21 cellular contexts compared by ENCODE assay signal in the genomic region with DNA sequence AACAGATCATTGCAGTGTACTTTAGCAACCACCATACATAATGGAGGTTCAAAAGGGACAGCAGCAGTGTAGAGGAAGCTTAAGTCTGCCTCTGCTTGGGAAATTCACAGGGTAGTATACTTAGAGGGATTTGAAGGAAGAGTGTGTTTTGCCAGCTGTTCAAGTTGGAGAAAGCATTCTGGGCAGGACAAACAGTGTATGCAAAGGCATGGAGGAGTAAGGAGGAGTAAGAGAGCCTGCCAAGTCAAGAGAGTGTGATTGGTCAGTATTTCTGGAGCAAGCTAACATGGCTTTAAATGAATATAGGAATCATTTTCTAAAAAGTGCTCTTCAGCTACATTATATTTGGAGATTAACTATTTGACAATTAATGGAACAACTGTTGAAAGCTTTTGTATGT. TPM values are rescaled to one million over a fixed set of nuclear protein-coding genes. Genes with fewer than 3 reads are reported as not detected.
A peak's percentile ranks its signal among the peaks of the same experiment; 100 is the strongest.
DNase-seq lines count a peak whose midpoint lies in the region; ATAC-seq and TF ChIP-seq lines count a peak whose summit lies in the region.
"Had no signal": no experiment of that assay in that cellular context is flagged by ENCODE, and none has a peak within 500 bp of the region (broad histone marks: within the 10 kb centered on the region; RNA-seq: fewer than 3 reads in every experiment).

No MANE protein-coding gene starts in this region.

- peak overlapping the region; percentile 10 for H3K27ac Mint-ChIP-seq in activated naive CD4-positive, alpha-beta T cell treated with anti-CD3 and anti-CD28 coated beads, Interleukin-2, amount 50 U/mL, for 24 hours
- no peak overlapping the region for H3K27ac Mint-ChIP-seq in activated naive CD4-positive, alpha-beta T cell treated with anti-CD3 and anti-CD28 coated beads, Interleukin-2, amount 10 ng/mL, durations not matched to agents 7 days and 5 days
- H3K27ac Mint-ChIP-seq in activated T-helper 1 cell treated with anti-CD3 and anti-CD28 coated beads, Interleukin-12 subunit alpha, Interleukin-12 subunit beta, Interleukin-2, Interleukin-4 antibody, amounts not matched to agents 30 ng/mL and 10 ng/mL and 1 ng/mL, durations not matched to agents 14 hours and 24 hours and 36 hours: peak overlapping the region; percentile 33
- H3K27ac Mint-ChIP-seq: activated CD4-positive, alpha-beta memory T cell treated with anti-CD3 and anti-CD28 coated beads for 36 hours; activated T-cell treated with anti-CD3 and anti-CD28 coated beads, Interleukin-2, amount 50 U/mL, for 24 hours; dendritic cell treated with granulocyte-macrophage colony-stimulating factor and Interleukin-4, amounts not matched to agents 40 ng/mL and 50 ng/mL, for 4 days; H9 had no signal

- no peaks in the 10 kb centered on the region for H3K27me3 Mint-ChIP-seq in activated naive CD4-positive, alpha-beta T cell treated with anti-CD3 and anti-CD28 coated beads, Interleukin-2, amount 50 U/mL, for 24 hours
- no peaks in the 10 kb centered on the region for H3K27me3 Mint-ChIP-seq in activated naive CD4-positive, alpha-beta T cell treated with anti-CD3 and anti-CD28 coated beads, Interleukin-2, amount 10 ng/mL, durations not matched to agents 7 days and 5 days
- H3K27me3 Mint-ChIP-seq in activated T-helper 1 cell treated with anti-CD3 and anti-CD28 coated beads, Interleukin-12 subunit alpha, Interleukin-12 subunit beta, Interleukin-2, Interleukin-4 antibody, amounts not matched to agents 30 ng/mL and 10 ng/mL and 1 ng/mL, durations not matched to agents 14 hours and 24 hours and 36 hours (ENCODE audit: insufficient read depth): no peaks in the 10 kb centered on the region
- H3K27me3 Mint-ChIP-seq: activated CD4-positive, alpha-beta memory T cell treated with anti-CD3 and anti-CD28 coated beads for 36 hours; activated T-cell treated with anti-CD3 and anti-CD28 coated beads, Interleukin-2, amount 50 U/mL, for 24 hours; dendritic cell treated with granulocyte-macrophage colony-stimulating factor and Interleukin-4, amounts not matched to agents 40 ng/mL and 50 ng/mL, for 4 days; naive thymus-derived CD8-positive, alpha-beta T cell had no signal

- CTCF ChIA-PET in activated naive CD4-positive, alpha-beta T cell treated with anti-CD3 and anti-CD28 coated beads, Interleukin-2, amount 10 ng/mL, durations not matched to agents 7 days and 5 days (lab: Charles Lee): interaction anchor here (1.1 to 1.2 kb wide), 2 partner anchors 50 to 72 kb away, joined by 3 read pairs; no protein-coding TSS in a partner anchor

- no peak for DNase-seq in activated naive CD4-positive, alpha-beta T cell treated with anti-CD3 and anti-CD28 coated beads, Interleukin-2, amount 10 ng/mL, durations not matched to agents 7 days and 5 days
- no peak for DNase-seq in activated T-helper 1 cell treated with anti-CD3 and anti-CD28 coated beads, Interleukin-12 subunit alpha, Interleukin-12 subunit beta, Interleukin-2, Interleukin-4 antibody, amounts not matched to agents 30 ng/mL and 10 ng/mL and 1 ng/mL, durations not matched to agents 14 hours and 24 hours and 36 hours (ENCODE audit: low spot score)
- DNase-seq in fibroblast of pulmonary artery (ENCODE audit: low read depth) (peak; percentile 67), pons (ENCODE audit: low spot score) (peak; percentile 19), T1000 (lab: John Stamatoyannopoulos, UW) (no peak)
- DNase-seq: ACHN; activated CD4-positive, alpha-beta memory T cell treated with anti-CD3 and anti-CD28 coated beads for 36 hours; activated T-cell treated with anti-CD3 and anti-CD28 coated beads, Interleukin-2, amount 50 U/mL, for 24 hours; DMS79; H9; mammary epithelial cell; naive thymus-derived CD8-positive, alpha-beta T cell; NCI-H1105 treated with DMSO at 0.1 percent for 48 hours; NCI-H526 treated with DMSO at 0.1 percent for 48 hours; WERI-Rb-1 had no signal

- intact Hi-C loops in activated T-helper 1 cell treated with anti-CD3 and anti-CD28 coated beads, Interleukin-12 subunit alpha, Interleukin-12 subunit beta, Interleukin-2, Interleukin-4 antibody, amounts not matched to agents 30 ng/mL and 10 ng/mL and 1 ng/mL, durations not matched to agents 14 hours and 24 hours and 36 hours (cut with micrococcal nuclease): no loop called here

- peaks cover 18% of the 10 kb centered on the region for H3K4me1 Mint-ChIP-seq in activated naive CD4-positive, alpha-beta T cell treated with anti-CD3 and anti-CD28 coated beads, Interleukin-2, amount 50 U/mL, for 24 hours
- peaks cover 3% of the 10 kb centered on the region for H3K4me1 Mint-ChIP-seq in activated naive CD4-positive, alpha-beta T cell treated with anti-CD3 and anti-CD28 coated beads, Interleukin-2, amount 10 ng/mL, durations not matched to agents 7 days and 5 days
- H3K4me1 Mint-ChIP-seq in activated T-helper 1 cell treated with anti-CD3 and anti-CD28 coated beads, Interleukin-12 subunit alpha, Interleukin-12 subunit beta, Interleukin-2, Interleukin-4 antibody, amounts not matched to agents 30 ng/mL and 10 ng/mL and 1 ng/mL, durations not matched to agents 14 hours and 24 hours and 36 hours (ENCODE audit: low read depth): peaks cover 23% of the 10 kb centered on the region

- no peaks in the 10 kb centered on the region for H3K9me3 Mint-ChIP-seq in activated naive CD4-positive, alpha-beta T cell treated with anti-CD3 and anti-CD28 coated beads, Interleukin-2, amount 50 U/mL, for 24 hours
- H3K9me3 Mint-ChIP-seq in activated naive CD4-positive, alpha-beta T cell treated with anti-CD3 and anti-CD28 coated beads, Interleukin-2, amount 10 ng/mL, durations not matched to agents 7 days and 5 days: no peaks in the 10 kb centered on the region
- no peaks in the 10 kb centered on the region for H3K9me3 Mint-ChIP-seq in activated T-helper 1 cell treated with anti-CD3 and anti-CD28 coated beads, Interleukin-12 subunit alpha, Interleukin-12 subunit beta, Interleukin-2, Interleukin-4 antibody, amounts not matched to agents 30 ng/mL and 10 ng/mL and 1 ng/mL, durations not matched to agents 14 hours and 24 hours and 36 hours
- H3K9me3 Mint-ChIP-seq: activated CD4-positive, alpha-beta memory T cell treated with anti-CD3 and anti-CD28 coated beads for 36 hours; activated naive CD4-positive, alpha-beta T cell treated with anti-CD3 and anti-CD28 coated beads, Interleukin-2, amount 50 U/mL, for 72 hours; activated T-cell treated with anti-CD3 and anti-CD28 coated beads, Interleukin-2, amount 50 U/mL, for 24 hours; dendritic cell treated with granulocyte-macrophage colony-stimulating factor and Interleukin-4, amounts not matched to agents 40 ng/mL and 50 ng/mL, for 4 days; H9; naive thymus-derived CD8-positive, alpha-beta T cell had no signal

- ATAC-seq in HG03045 (IDR thresholded peaks at IDR 0.05; ENCODE audit: unreplicated experiment) (no peak), GM21367 (IDR thresholded peaks at IDR 0.05; ENCODE audit: unreplicated experiment) (no peak)
- ATAC-seq: activated naive CD4-positive, alpha-beta T cell treated with anti-CD3 and anti-CD28 coated beads, Interleukin-2, amount 50 U/mL, for 72 hours; naive thymus-derived CD8-positive, alpha-beta T cell had no signal

- H3K4me3 ChIP-seq in fibroblast of pulmonary artery (replicated peaks; ENCODE audit: low read depth, low read length): no peak overlapping the region
- H3K4me3 ChIP-seq: smooth muscle cell had no signal

- no peak overlapping the region for H3K4me3 Mint-ChIP-seq in activated naive CD4-positive, alpha-beta T cell treated with anti-CD3 and anti-CD28 coated beads, Interleukin-2, amount 50 U/mL, for 24 hours
- H3K4me3 Mint-ChIP-seq in activated naive CD4-positive, alpha-beta T cell treated with anti-CD3 and anti-CD28 coated beads, Interleukin-2, amount 10 ng/mL, durations not matched to agents 7 days and 5 days: no peak overlapping the region
- H3K4me3 Mint-ChIP-seq in activated T-helper 1 cell treated with anti-CD3 and anti-CD28 coated beads, Interleukin-12 subunit alpha, Interleukin-12 subunit beta, Interleukin-2, Interleukin-4 antibody, amounts not matched to agents 30 ng/mL and 10 ng/mL and 1 ng/mL, durations not matched to agents 14 hours and 24 hours and 36 hours: no peak overlapping the region
- H3K4me3 Mint-ChIP-seq: activated CD4-positive, alpha-beta memory T cell treated with anti-CD3 and anti-CD28 coated beads for 36 hours; activated T-cell treated with anti-CD3 and anti-CD28 coated beads, Interleukin-2, amount 50 U/mL, for 24 hours; dendritic cell treated with granulocyte-macrophage colony-stimulating factor and Interleukin-4, amounts not matched to agents 40 ng/mL and 50 ng/mL, for 4 days; H9; naive thymus-derived CD8-positive, alpha-beta T cell had no signal

- H3K36me3 Mint-ChIP-seq in activated naive CD4-positive, alpha-beta T cell treated with anti-CD3 and anti-CD28 coated beads, Interleukin-2, amount 50 U/mL, for 24 hours: peaks cover 5% of the 10 kb centered on the region
- peaks cover 30% of the 10 kb centered on the region for H3K36me3 Mint-ChIP-seq in activated naive CD4-positive, alpha-beta T cell treated with anti-CD3 and anti-CD28 coated beads, Interleukin-2, amount 10 ng/mL, durations not matched to agents 7 days and 5 days
- H3K36me3 Mint-ChIP-seq in activated T-helper 1 cell treated with anti-CD3 and anti-CD28 coated beads, Interleukin-12 subunit alpha, Interleukin-12 subunit beta, Interleukin-2, Interleukin-4 antibody, amounts not matched to agents 30 ng/mL and 10 ng/mL and 1 ng/mL, durations not matched to agents 14 hours and 24 hours and 36 hours (ENCODE audit: low read depth): peaks cover 22% of the 10 kb centered on the region

- no peak for TF ChIP-seq CTCF in fibroblast of pulmonary artery (IDR thresholded peaks at IDR 0.05; ENCODE audit: low read length, missing control alignments)

RNA-seq across cellular contexts. Expression of gene PHAF1, which starts 22.9 kb away (rescaled TPM):
- 20.5 and 20.6 TPM in 2 replicates for total RNA-seq in activated T-helper 1 cell treated with anti-CD3 and anti-CD28 coated beads, Interleukin-12 subunit alpha, Interleukin-12 subunit beta, Interleukin-2, Interleukin-4 antibody, amounts not matched to agents 30 ng/mL and 10 ng/mL and 1 ng/mL, durations not matched to agents 14 hours and 24 hours and 36 hours

RNA-seq across cellular contexts. Expression of gene CBFB, which starts 57.9 kb away (rescaled TPM):
- total RNA-seq in activated T-helper 1 cell treated with anti-CD3 and anti-CD28 coated beads, Interleukin-12 subunit alpha, Interleukin-12 subunit beta, Interleukin-2, Interleukin-4 antibody, amounts not matched to agents 30 ng/mL and 10 ng/mL and 1 ng/mL, durations not matched to agents 14 hours and 24 hours and 36 hours: 171 and 175 TPM in 2 replicates

Comparison
In these comparisons a context has a peak if more than half of its experiments do, and no peak if none do; other contexts are left out.
1. DNase-seq: peak in fibroblast of pulmonary artery (single experiment) and pons (single experiment); none in activated naive CD4-positive, alpha-beta T cell treated with anti-CD3 and anti-CD28 coated beads, Interleukin-2, amount 10 ng/mL, durations not matched to agents 7 days and 5 days (single experiment), activated T-helper 1 cell treated with anti-CD3 and anti-CD28 coated beads, Interleukin-12 subunit alpha, Interleukin-12 subunit beta, Interleukin-2, Interleukin-4 antibody, amounts not matched to agents 30 ng/mL and 10 ng/mL and 1 ng/mL, durations not matched to agents 14 hours and 24 hours and 36 hours (single experiment) and T1000 (single experiment).